In genomic region chr6:164152611-164153010, GRCh38 we compare ENCODE assay signal across 29 cellular contexts.
"Had no signal": no experiment of that assay in that cellular context is flagged by ENCODE, and none has a peak within 500 bp of the region (broad histone marks: within the 10 kb centered on the region; RNA-seq: fewer than 3 reads in every experiment).

No MANE protein-coding gene starts in this region.

- H3K4me3 Mint-ChIP-seq: activated B cell treated with CpG ODN at 0.5 μM for 24 hours; activated CD8-positive, alpha-beta T cell treated with anti-CD3 and anti-CD28 coated beads for 36 hours; activated naive CD8-positive, alpha-beta T cell treated with anti-CD3 and anti-CD28 coated beads, Interleukin-2, amount 50 U/mL, for 24 hours; activated T-cell treated with anti-CD3 and anti-CD28 coated beads, Interleukin-2, amount 50 U/mL, for 4 hours; activated T-helper 17 cell treated with anti-CD3 and anti-CD28 coated beads, Interleukin-2, amount 50 U/mL, for 72 hours; immature natural killer cell; memory B cell; naive thymus-derived CD8-positive, alpha-beta T cell; neural progenitor cell had no signal

- H3K9me3 ChIP-seq: right atrium auricular region, testis, transverse colon, uterus had no signal

- H3K27ac Mint-ChIP-seq: activated B cell treated with CpG ODN at 0.5 μM for 24 hours; activated CD8-positive, alpha-beta T cell treated with anti-CD3 and anti-CD28 coated beads for 36 hours; activated naive CD8-positive, alpha-beta T cell treated with anti-CD3 and anti-CD28 coated beads, Interleukin-2, amount 50 U/mL, for 24 hours; activated T-helper 17 cell treated with anti-CD3 and anti-CD28 coated beads, Interleukin-2, amount 50 U/mL, for 72 hours; immature natural killer cell; memory B cell; naive thymus-derived CD8-positive, alpha-beta T cell; neural progenitor cell had no signal

- H3K9me3 Mint-ChIP-seq: activated T-cell treated with anti-CD3 and anti-CD28 coated beads, Interleukin-2, amount 50 U/mL, for 4 hours had no signal

- H2AFZ ChIP-seq: neural progenitor cell, parathyroid adenoma had no signal

- FAIRE-seq: endothelial cell of umbilical vein had no signal

- H3K36me3 Mint-ChIP-seq: immature natural killer cell; memory B cell; naive thymus-derived CD8-positive, alpha-beta T cell had no signal

- H3K27me3 Mint-ChIP-seq: activated B cell treated with CpG ODN at 0.5 μM for 24 hours; activated CD8-positive, alpha-beta T cell treated with anti-CD3 and anti-CD28 coated beads for 36 hours; activated naive CD8-positive, alpha-beta T cell treated with anti-CD3 and anti-CD28 coated beads, Interleukin-2, amount 50 U/mL, for 24 hours had no signal

- H3K36me3 ChIP-seq: cardiac muscle cell, heart left ventricle, neural progenitor cell, right atrium auricular region, spleen, transverse colon, uterus had no signal

- H3K27me3 ChIP-seq: cardiac muscle cell, foreskin keratinocyte, heart left ventricle, neural progenitor cell, right atrium auricular region, spleen, testis, transverse colon, uterus had no signal

- H3K4me1 Mint-ChIP-seq: activated B cell treated with CpG ODN at 0.5 μM for 24 hours; activated naive CD8-positive, alpha-beta T cell treated with anti-CD3 and anti-CD28 coated beads, Interleukin-2, amount 50 U/mL, for 24 hours; activated T-helper 17 cell treated with anti-CD3 and anti-CD28 coated beads, Interleukin-2, amount 50 U/mL, for 72 hours; immature natural killer cell; memory B cell; naive thymus-derived CD8-positive, alpha-beta T cell had no signal

- H3K4me3 ChIP-seq: cardiac muscle cell, coronary artery, heart left ventricle, neural progenitor cell, right atrium auricular region, spleen, testis, transverse colon, uterus had no signal

- H3K27ac ChIP-seq: cardiac muscle cell, coronary artery, foreskin keratinocyte, parathyroid adenoma, spleen, transverse colon, uterus had no signal

- DNase-seq: activated B cell treated with CpG ODN at 0.5 μM for 24 hours; activated CD4-positive, alpha-beta T cell treated with anti-CD3 and anti-CD28 coated beads, Interleukin-2, amount 50 U/mL, for 1 hour; activated CD8-positive, alpha-beta T cell treated with anti-CD3 and anti-CD28 coated beads for 36 hours; activated gamma-delta T cell treated with Interleukin-2 at 50 U/mL for 16 hours; activated naive CD4-positive, alpha-beta T cell treated with anti-CD3 and anti-CD28 coated beads, Interleukin-2, amount 50 U/mL, for 16 hours; activated naive CD8-positive, alpha-beta T cell treated with anti-CD3 and anti-CD28 coated beads, Interleukin-2, amount 50 U/mL, for 24 hours; activated T-cell treated with anti-CD3 and anti-CD28 coated beads, Interleukin-2, amount 50 U/mL, for 4 hours; amygdala; cerebellar nuclear complex; foreskin keratinocyte; heart left ventricle; immature natural killer cell; midbrain; naive thymus-derived CD8-positive, alpha-beta T cell; occipital lobe; spleen; stimulated activated naive CD4-positive, alpha-beta T cell treated with Interleukin-2 at 50 U/mL for 16 hours; testis; transverse colon; uterus had no signal

- H3K9ac ChIP-seq: neural progenitor cell, parathyroid adenoma had no signal

- H3K4me1 ChIP-seq: foreskin keratinocyte, parathyroid adenoma, spleen, testis, uterus had no signal

- H3K79me2 ChIP-seq: parathyroid adenoma had no signal

- ATAC-seq: activated CD8-positive, alpha-beta T cell treated with anti-CD3 and anti-CD28 coated beads for 36 hours; activated naive CD8-positive, alpha-beta T cell treated with anti-CD3 and anti-CD28 coated beads, Interleukin-2, amount 50 U/mL, for 24 hours; activated T-cell treated with anti-CD3 and anti-CD28 coated beads, Interleukin-2, amount 50 U/mL, for 4 hours; activated T-helper 17 cell treated with anti-CD3 and anti-CD28 coated beads, Interleukin-2, amount 50 U/mL, for 72 hours; esophagus mucosa; foreskin keratinocyte; heart left ventricle; naive thymus-derived CD8-positive, alpha-beta T cell had no signal
